In the genomic region with DNA sequence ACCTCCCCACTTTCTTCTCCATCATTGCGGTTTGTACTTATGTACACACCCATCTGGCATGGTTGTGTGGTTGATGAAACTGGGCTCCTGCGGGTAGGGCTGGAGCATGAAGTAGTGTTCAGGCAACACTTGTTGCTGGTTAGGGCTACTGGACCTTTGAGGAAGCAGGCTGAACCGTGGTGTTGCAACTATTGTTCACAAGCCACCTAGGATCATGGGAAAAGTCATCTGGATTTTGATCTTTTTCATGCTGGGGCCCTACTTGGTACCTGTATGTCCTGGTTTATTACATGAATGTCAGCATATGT, we compare ENCODE assay signal across 1 cellular context.
TF ChIP-seq lines count a peak whose summit lies in the region.

No MANE protein-coding gene starts in this region.

TF ChIP-seq in GM23338, 12 proteins besides CTCF, POLR2A, EP300 and RAD21 (continued from another document):
- TF ChIP-seq ZNF462 (CRISPR knock-in tag; IDR thresholded peaks at IDR 0.05): no peak
- TF ChIP-seq ZNF114 (CRISPR knock-in tag; IDR thresholded peaks at IDR 0.05): no peak
- TF ChIP-seq POLR2AphosphoS5 (IDR thresholded peaks at IDR 0.05; ENCODE audit: low read depth): no peak
